In the genomic region with DNA sequence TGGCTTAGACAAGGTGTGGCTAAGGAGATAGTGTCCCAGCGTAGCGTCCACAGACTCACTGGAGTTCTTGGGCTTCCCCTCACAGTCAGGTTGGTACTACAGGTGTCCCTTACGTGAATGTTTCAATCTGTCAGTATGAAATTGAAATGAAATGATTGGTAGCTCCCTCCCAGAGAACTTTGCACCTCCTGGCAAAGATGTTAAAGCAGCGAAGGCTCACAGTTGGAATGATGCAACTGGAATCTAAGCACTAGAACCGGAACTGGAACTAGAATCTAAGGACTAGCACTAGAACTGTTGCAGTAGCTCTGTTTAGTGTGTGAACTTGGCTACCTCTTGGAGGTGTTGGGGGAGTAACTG, we compare ENCODE assay signal across 8 cellular contexts. TPM values are rescaled to one million over a fixed set of nuclear protein-coding genes. Genes with fewer than 3 reads are reported as not detected.
A peak's percentile ranks its signal among the peaks of the same experiment; 100 is the strongest.
DNase-seq lines count a peak whose midpoint lies in the region; ATAC-seq, FAIRE-seq and TF ChIP-seq lines count a peak whose summit lies in the region.

No MANE protein-coding gene starts in this region.

- H3K4me1 Mint-ChIP-seq in activated T-helper 1 cell treated with anti-CD3 and anti-CD28 coated beads, Interleukin-12 subunit alpha, Interleukin-12 subunit beta, Interleukin-2, Interleukin-4 antibody, amounts not matched to agents 30 ng/mL and 10 ng/mL and 1 ng/mL, durations not matched to agents 14 hours and 24 hours and 36 hours (ENCODE audit: low read depth), result peaks cover 59% of the 10 kb centered on the region

- WGBS in upper lobe of left lung, 2 donors, result 46 to 53% methylated on average over 5 of the region's 5 CpGs

- H3K27ac ChIP-seq in ACC112 (ENCODE audit: low read depth, low read length) (no peak overlapping the region), kidney (ENCODE audit: low read depth in 2 of 2, low read length in 2 of 2) (peak overlapping the region in 1 of 2 donors; percentile 78), upper lobe of left lung (peak overlapping the region; percentile 80 to 95 (median 88))

- no peaks in the 10 kb centered on the region for H3K9me3 Mint-ChIP-seq in activated T-helper 1 cell treated with anti-CD3 and anti-CD28 coated beads, Interleukin-12 subunit alpha, Interleukin-12 subunit beta, Interleukin-2, Interleukin-4 antibody, amounts not matched to agents 30 ng/mL and 10 ng/mL and 1 ng/mL, durations not matched to agents 14 hours and 24 hours and 36 hours

- no peaks in the 10 kb centered on the region for H3K27me3 ChIP-seq in ACC112 (ENCODE audit: insufficient read depth, low read length)
- H3K27me3 ChIP-seq in upper lobe of left lung, result no peaks in the 10 kb centered on the region

- TF ChIP-seq POLR2A in upper lobe of left lung (IDR thresholded peaks at IDR 0.05), result peak in 1 of 4 donors; percentile 24

- no peak for TF ChIP-seq EP300 in upper lobe of left lung (IDR thresholded peaks at IDR 0.05)

- peaks cover 11% of the 10 kb centered on the region for H3K36me3 Mint-ChIP-seq in activated T-helper 1 cell treated with anti-CD3 and anti-CD28 coated beads, Interleukin-12 subunit alpha, Interleukin-12 subunit beta, Interleukin-2, Interleukin-4 antibody, amounts not matched to agents 30 ng/mL and 10 ng/mL and 1 ng/mL, durations not matched to agents 14 hours and 24 hours and 36 hours (ENCODE audit: low read depth)

- no peak for FAIRE-seq in kidney (lab: Jason Lieb, UNC)

- intact Hi-C loops in activated T-helper 1 cell treated with anti-CD3 and anti-CD28 coated beads, Interleukin-12 subunit alpha, Interleukin-12 subunit beta, Interleukin-2, Interleukin-4 antibody, amounts not matched to agents 30 ng/mL and 10 ng/mL and 1 ng/mL, durations not matched to agents 14 hours and 24 hours and 36 hours (cut with micrococcal nuclease), result loop anchor here (5.0 to 10.0 kb wide), 5 partner anchors 508 to 1732 kb away; a partner anchor contains a TSS
- intact Hi-C loops in kidney (cut with DNase I), result no loop called here

- TF ChIP-seq CTCF in kidney (IDR thresholded peaks at IDR 0.05; ENCODE audit: borderline replicate concordance, extremely low read depth, insufficient read depth) (no peak), upper lobe of left lung (IDR thresholded peaks at IDR 0.05) (no peak)

- H3K27ac Mint-ChIP-seq in activated T-helper 1 cell treated with anti-CD3 and anti-CD28 coated beads, Interleukin-12 subunit alpha, Interleukin-12 subunit beta, Interleukin-2, Interleukin-4 antibody, amounts not matched to agents 30 ng/mL and 10 ng/mL and 1 ng/mL, durations not matched to agents 14 hours and 24 hours and 36 hours, result peak overlapping the region; percentile 97

- H3K79me2 ChIP-seq in ACC112 (ENCODE audit: control insufficient read depth, insufficient read depth, low read length, unreplicated experiment), result peaks cover 72% of the 10 kb centered on the region

- H3K27me3 Mint-ChIP-seq in activated T-helper 1 cell treated with anti-CD3 and anti-CD28 coated beads, Interleukin-12 subunit alpha, Interleukin-12 subunit beta, Interleukin-2, Interleukin-4 antibody, amounts not matched to agents 30 ng/mL and 10 ng/mL and 1 ng/mL, durations not matched to agents 14 hours and 24 hours and 36 hours (ENCODE audit: insufficient read depth), result no peaks in the 10 kb centered on the region

- peak overlapping the region in 1 of 2 donors; percentile 91 for H3K9ac ChIP-seq in kidney (ENCODE audit: low read length in 2 of 2)

- DNase-seq in HCEC 1CT (peak; percentile 15), kidney (no peak), upper lobe of left lung (no peak), superior temporal gyrus (ENCODE audit: extremely low spot score) (no peak)
- DNase-seq in activated T-helper 1 cell treated with anti-CD3 and anti-CD28 coated beads, Interleukin-12 subunit alpha, Interleukin-12 subunit beta, Interleukin-2, Interleukin-4 antibody, amounts not matched to agents 30 ng/mL and 10 ng/mL and 1 ng/mL, durations not matched to agents 14 hours and 24 hours and 36 hours (ENCODE audit: low spot score), result no peak
- no peak for DNase-seq in activated naive CD4-positive, alpha-beta T cell (lab: John Stamatoyannopoulos, UW)

- peak overlapping the region; percentile 40 for H2AFZ ChIP-seq in ACC112 (ENCODE audit: low read length, unreplicated experiment)

- H3K4me3 ChIP-seq in ACC112 (ENCODE audit: low read depth, low read length) (peak overlapping the region; percentile 84), kidney (ENCODE audit: low read length in 2 of 2) (peak overlapping the region; percentile 78 to 93), upper lobe of left lung (peak overlapping the region; percentile 10 to 88 (median 84))

- ATAC-seq in upper lobe of left lung (ENCODE audit: low FRiP score in 2 of 2) (no peak), HG03159 (IDR thresholded peaks at IDR 0.05; ENCODE audit: unreplicated experiment) (no peak)

- H3K4me1 ChIP-seq in ACC112 (ENCODE audit: control insufficient read depth, insufficient read depth, low read length, unreplicated experiment) (peaks cover 20% of the 10 kb centered on the region), kidney (ENCODE audit: control insufficient read depth in 1 of 2, insufficient read depth in 1 of 2, low read depth in 1 of 2, low read length in 2 of 2) (peaks cover 16 to 21% of the 10 kb centered on the region in 2 donors), upper lobe of left lung (peaks cover 29 to 50% (median 42%) of the 10 kb centered on the region in 4 donors)

- peak overlapping the region; percentile 98 for H3K4me3 Mint-ChIP-seq in activated T-helper 1 cell treated with anti-CD3 and anti-CD28 coated beads, Interleukin-12 subunit alpha, Interleukin-12 subunit beta, Interleukin-2, Interleukin-4 antibody, amounts not matched to agents 30 ng/mL and 10 ng/mL and 1 ng/mL, durations not matched to agents 14 hours and 24 hours and 36 hours

- H3K9me3 ChIP-seq in kidney (ENCODE audit: control insufficient read depth in 1 of 2, low read length in 2 of 2), result no peaks in the 10 kb centered on the region
- H3K9me3 ChIP-seq in upper lobe of left lung, result no peaks in the 10 kb centered on the region

- H3K36me3 ChIP-seq in ACC112 (ENCODE audit: insufficient read depth, low read length) (peaks cover 5% of the 10 kb centered on the region; the same call in 1 of the 2 replicates), kidney (ENCODE audit: control insufficient read depth in 1 of 2, insufficient read depth in 2 of 2, low read length in 2 of 2) (no peaks in the 10 kb centered on the region), upper lobe of left lung (peaks cover 0 to 7% (median 0%) of the 10 kb centered on the region in 4 donors)

RNA-seq across cellular contexts. Expression of a gene that starts 1.1 kb away (rescaled TPM):
- total RNA-seq in activated T-helper 1 cell treated with anti-CD3 and anti-CD28 coated beads, Interleukin-12 subunit alpha, Interleukin-12 subunit beta, Interleukin-2, Interleukin-4 antibody, amounts not matched to agents 30 ng/mL and 10 ng/mL and 1 ng/mL, durations not matched to agents 14 hours and 24 hours and 36 hours, result 16.1 and 17.6 TPM in 2 replicates
- 19.5 TPM for total RNA-seq in kidney
- polyA plus RNA-seq in kidney (ENCODE audit: insufficient read depth, low read depth, low replicate concordance), result 20.1 TPM
- 10 to 100 TPM; 10.5 to 44.7 (median 28.5) TPM for total RNA-seq in upper lobe of left lung

RNA-seq across cellular contexts. Expression of a gene that starts 1.4 kb away (rescaled TPM):
- 34.9 and 35.8 TPM in 2 replicates for total RNA-seq in activated T-helper 1 cell treated with anti-CD3 and anti-CD28 coated beads, Interleukin-12 subunit alpha, Interleukin-12 subunit beta, Interleukin-2, Interleukin-4 antibody, amounts not matched to agents 30 ng/mL and 10 ng/mL and 1 ng/mL, durations not matched to agents 14 hours and 24 hours and 36 hours
- total RNA-seq in kidney (34.8 TPM), upper lobe of left lung (10 to 100 TPM; 36.5 to 72.3 (median 50.0) TPM)
- polyA plus RNA-seq in kidney (ENCODE audit: insufficient read depth, low read depth, low replicate concordance), result 11.0 TPM

RNA-seq across cellular contexts. Expression of a gene that starts 52.9 kb away (rescaled TPM):
- 49.9 and 50.6 TPM in 2 replicates for total RNA-seq in activated T-helper 1 cell treated with anti-CD3 and anti-CD28 coated beads, Interleukin-12 subunit alpha, Interleukin-12 subunit beta, Interleukin-2, Interleukin-4 antibody, amounts not matched to agents 30 ng/mL and 10 ng/mL and 1 ng/mL, durations not matched to agents 14 hours and 24 hours and 36 hours
- 28.5 TPM for total RNA-seq in kidney
- polyA plus RNA-seq in kidney (ENCODE audit: insufficient read depth, low read depth, low replicate concordance), result 76.2 TPM
- 10 to 100 TPM; 17.7 to 41.9 (median 28.4) TPM for total RNA-seq in upper lobe of left lung

RNA-seq across cellular contexts. Expression of a gene that starts 53.0 kb away (rescaled TPM):
- total RNA-seq in activated T-helper 1 cell treated with anti-CD3 and anti-CD28 coated beads, Interleukin-12 subunit alpha, Interleukin-12 subunit beta, Interleukin-2, Interleukin-4 antibody, amounts not matched to agents 30 ng/mL and 10 ng/mL and 1 ng/mL, durations not matched to agents 14 hours and 24 hours and 36 hours, result 59.2 and 60.2 TPM in 2 replicates
- 20.0 TPM for total RNA-seq in kidney
- 12.8 TPM for polyA plus RNA-seq in kidney (ENCODE audit: insufficient read depth, low read depth, low replicate concordance)
- total RNA-seq in upper lobe of left lung, result 10 to 100 TPM in 5 of 6 donors, 1 to 10 TPM in 1; 7.1 to 18.2 (median 15.0) TPM
